8 cellular contexts compared by ENCODE assay signal in genomic region chr10:60944159-60944909, GRCh38. TPM values are rescaled to one million over a fixed set of nuclear protein-coding genes. Genes with fewer than 3 reads are reported as not detected.
DNase-seq lines count a peak whose midpoint lies in the region; ATAC-seq and TF ChIP-seq lines count a peak whose summit lies in the region.

A gene with protein sequence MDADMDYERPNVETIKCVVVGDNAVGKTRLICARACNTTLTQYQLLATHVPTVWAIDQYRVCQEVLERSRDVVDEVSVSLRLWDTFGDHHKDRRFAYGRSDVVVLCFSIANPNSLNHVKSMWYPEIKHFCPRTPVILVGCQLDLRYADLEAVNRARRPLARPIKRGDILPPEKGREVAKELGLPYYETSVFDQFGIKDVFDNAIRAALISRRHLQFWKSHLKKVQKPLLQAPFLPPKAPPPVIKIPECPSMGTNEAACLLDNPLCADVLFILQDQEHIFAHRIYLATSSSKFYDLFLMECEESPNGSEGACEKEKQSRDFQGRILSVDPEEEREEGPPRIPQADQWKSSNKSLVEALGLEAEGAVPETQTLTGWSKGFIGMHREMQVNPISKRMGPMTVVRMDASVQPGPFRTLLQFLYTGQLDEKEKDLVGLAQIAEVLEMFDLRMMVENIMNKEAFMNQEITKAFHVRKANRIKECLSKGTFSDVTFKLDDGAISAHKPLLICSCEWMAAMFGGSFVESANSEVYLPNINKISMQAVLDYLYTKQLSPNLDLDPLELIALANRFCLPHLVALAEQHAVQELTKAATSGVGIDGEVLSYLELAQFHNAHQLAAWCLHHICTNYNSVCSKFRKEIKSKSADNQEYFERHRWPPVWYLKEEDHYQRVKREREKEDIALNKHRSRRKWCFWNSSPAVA (minus strand): TSS chr10:60944185. CDS start chr10:60911542, 32,643 bp downstream.

- H3K27me3 ChIP-seq in BE2C (no peaks in the 10 kb centered on the region), cardiac muscle cell (peaks cover 7% of the 10 kb centered on the region), neutrophil (peaks cover 79% of the 10 kb centered on the region)

- ATAC-seq in GM18519 (IDR thresholded peaks at IDR 0.05; ENCODE audit: low FRiP score, unreplicated experiment) (peak; percentile 46), HG03342 (IDR thresholded peaks at IDR 0.05; ENCODE audit: unreplicated experiment) (peak; percentile 42), HG02970 (IDR thresholded peaks at IDR 0.05; ENCODE audit: low FRiP score, unreplicated experiment) (no peak)

- no peaks in the 10 kb centered on the region for H3K9me3 ChIP-seq in BE2C
- no peaks in the 10 kb centered on the region for H3K9me3 ChIP-seq in cardiac muscle cell (ENCODE audit: low read depth)
- H3K9me3 ChIP-seq in neutrophil = no peaks in the 10 kb centered on the region

- H3K36me3 ChIP-seq in BE2C = no peaks in the 10 kb centered on the region
- H3K36me3 ChIP-seq in cardiac muscle cell = no peaks in the 10 kb centered on the region
- no peaks in the 10 kb centered on the region for H3K36me3 ChIP-seq in neutrophil

- DNase-seq in BE2C (peak; percentile 84), NCI-H82 (lab: John Stamatoyannopoulos, UW) (peak; percentile 87), cardiac muscle cell (ENCODE audit: low read depth in 1 of 2, low spot score in 1 of 2) (peak; percentile 88 to 89)

- H3K27ac ChIP-seq in angular gyrus (ENCODE audit: low read depth, low read length) = peak within 1 kb of the TSS; percentile 98
- H3K27ac ChIP-seq in cardiac muscle cell = peak within 1 kb of the TSS; percentile 72
- H3K27ac ChIP-seq in neutrophil = no peak within 1 kb of the TSS

- TF ChIP-seq CTCF in BE2C (IDR thresholded peaks at IDR 0.05; ENCODE audit: low read depth, low read length) (no peak), cardiac muscle cell (IDR thresholded peaks at IDR 0.05; ENCODE audit: low read depth, low read length) (no peak), neutrophil (IDR thresholded peaks at IDR 0.05) (no peak)

- H3K4me3 ChIP-seq in BE2C (ENCODE audit: low read depth, low read length) (peak within 1 kb of the TSS; percentile 84), cardiac muscle cell (peak within 1 kb of the TSS; percentile 68), neutrophil (ENCODE audit: low read depth in 1 of 2, low read length in 1 of 2) (peak within 1 kb of the TSS; percentile 31 to 50)

- H3K4me1 ChIP-seq in BE2C (no peaks in the 10 kb centered on the region), cardiac muscle cell (ENCODE audit: low read depth) (peaks cover 5% of the 10 kb centered on the region), neutrophil (ENCODE audit: control insufficient read depth in 1 of 2, insufficient read depth in 1 of 2, low read depth in 1 of 2, low read length in 1 of 2) (peaks cover 9 to 22% of the 10 kb centered on the region in 2 experiments)

RNA-seq across cellular contexts. Expression of the gene that starts here (rescaled TPM):
- 3.6 TPM for polyA plus RNA-seq in BE2C (2012; ENCODE audit: insufficient read depth, insufficient read length, low read depth)
- total RNA-seq in cardiac muscle cell = 15.4 and 23.6 TPM in 2 replicates
- polyA plus RNA-seq in cardiac muscle cell = 12.5 and 20.3 TPM in 2 replicates
